ENCODE assay signal across 14 cellular contexts in genomic region chr15:50431204-50431603, GRCh38. TPM values are rescaled to one million over a fixed set of nuclear protein-coding genes. Genes with fewer than 3 reads are reported as not detected.
A peak's percentile ranks its signal among the peaks of the same experiment; 100 is the strongest.
DNase-seq lines count a peak whose midpoint lies in the region; ATAC-seq and TF ChIP-seq lines count a peak whose summit lies in the region.
"Had no signal": no experiment of that assay in that cellular context is flagged by ENCODE, and none has a peak within 500 bp of the region (broad histone marks: within the 10 kb centered on the region; RNA-seq: fewer than 3 reads in every experiment).

No MANE protein-coding gene starts in this region.

- no peaks in the 10 kb centered on the region for H4K20me1 ChIP-seq in Karpas-422 (ENCODE audit: insufficient read depth, low read depth, low read length)

- peaks cover 10% of the 10 kb centered on the region; the same call in 1 of the 2 replicates for H3K36me3 ChIP-seq in Karpas-422 (ENCODE audit: insufficient read depth, low read length)
- peaks cover 26% of the 10 kb centered on the region for H3K36me3 ChIP-seq in endodermal cell (ENCODE audit: control insufficient read depth, insufficient read depth, low read length)
- H3K36me3 ChIP-seq in tibial artery: peaks cover 0 to 10% (median 7%) of the 10 kb centered on the region in 3 donors

- H3K36me3 Mint-ChIP-seq in endodermal cell (ENCODE audit: low read depth) (peaks cover 34% of the 10 kb centered on the region), progenitor cell of endocrine pancreas (ENCODE audit: insufficient read depth) (peaks cover 4% of the 10 kb centered on the region)

- no peak overlapping the region for H2AFZ ChIP-seq in Karpas-422 (ENCODE audit: low read length)

- H3K4me3 Mint-ChIP-seq in endodermal cell: no peak overlapping the region
- no peak overlapping the region for H3K4me3 Mint-ChIP-seq in progenitor cell of endocrine pancreas (ENCODE audit: low read depth)
- H3K4me3 Mint-ChIP-seq: CD14-positive monocyte had no signal

- no peak overlapping the region for H3K4me2 ChIP-seq in Karpas-422 (ENCODE audit: low read depth, low read length, poor library complexity, severe bottlenecking)
- H3K4me2 ChIP-seq: A549 had no signal

- H3K4me1 Mint-ChIP-seq in endodermal cell (peaks cover 29% of the 10 kb centered on the region), progenitor cell of endocrine pancreas (ENCODE audit: low read depth) (peaks cover 20% of the 10 kb centered on the region)

- H3K9ac ChIP-seq in Karpas-422 (ENCODE audit: low read length): no peak overlapping the region
- H3K9ac ChIP-seq in endodermal cell (ENCODE audit: extremely low read depth, low read length, poor library complexity, severe bottlenecking): no peak overlapping the region

- H3K4me3 ChIP-seq in Karpas-422 (ENCODE audit: low read length): no peak overlapping the region
- peak overlapping the region; percentile 57 for H3K4me3 ChIP-seq in endodermal cell (ENCODE audit: low read length)
- H3K4me3 ChIP-seq in tibial artery: no peak overlapping the region
- H3K4me3 ChIP-seq: A549, HAP-1 had no signal

- H3K4me1 ChIP-seq in Karpas-422 (ENCODE audit: low read length) (peaks cover 7% of the 10 kb centered on the region; the same call in 1 of the 2 replicates), endodermal cell (ENCODE audit: control insufficient read depth, insufficient read depth, low read length) (peaks cover 2% of the 10 kb centered on the region), tibial artery (peaks cover 0 to 20% (median 9%) of the 10 kb centered on the region in 4 donors)
- H3K4me1 ChIP-seq: HAP-1 had no signal

- no peaks in the 10 kb centered on the region for H3K9me3 ChIP-seq in Karpas-422 (ENCODE audit: low read length)
- no peaks in the 10 kb centered on the region for H3K9me3 ChIP-seq in endodermal cell (ENCODE audit: control insufficient read depth, low read length)
- no peaks in the 10 kb centered on the region for H3K9me3 ChIP-seq in tibial artery
- H3K9me3 ChIP-seq: A549, HAP-1 had no signal

- ATAC-seq in GM19351 (IDR thresholded peaks at IDR 0.05; ENCODE audit: unreplicated experiment): no peak
- ATAC-seq: A549 had no signal

- 92% methylated on average over 1 of the region's 1 CpG; no CpG with 5 or more reads in 1 of the 2 experiments for WGBS in endodermal cell (ENCODE audit: insufficient coverage in 1 of 2, insufficient read length in 1 of 2), 2 experiments

- H3K27me3 Mint-ChIP-seq in endodermal cell (ENCODE audit: insufficient read depth): no peaks in the 10 kb centered on the region
- H3K27me3 Mint-ChIP-seq in progenitor cell of endocrine pancreas: no peaks in the 10 kb centered on the region

- TF ChIP-seq CTCF in endodermal cell (conservative IDR thresholded peaks at IDR 0.05) (no peak), progenitor cell of endocrine pancreas (IDR thresholded peaks at IDR 0.05; ENCODE audit: unreplicated experiment) (no peak), tibial artery (IDR thresholded peaks at IDR 0.05) (no peak)

- no peak overlapping the region for H3K27ac Mint-ChIP-seq in endodermal cell
- peak overlapping the region; percentile 20 for H3K27ac Mint-ChIP-seq in progenitor cell of endocrine pancreas

- no peaks in the 10 kb centered on the region for H3K9me2 ChIP-seq in Karpas-422 (replicated peaks; ENCODE audit: insufficient read depth, low read length)

- H3K27ac ChIP-seq in Karpas-422 (ENCODE audit: low read length): no peak overlapping the region
- no peak overlapping the region for H3K27ac ChIP-seq in endodermal cell (ENCODE audit: low read depth, low read length)
- no peak overlapping the region for H3K27ac ChIP-seq in tibial artery
- H3K27ac ChIP-seq: A549 had no signal

- intact Hi-C loops in tibial artery (cut with DNase I; ENCODE audit: low total_unique reads): no loop called here

- H3K27me3 ChIP-seq in Karpas-422 (ENCODE audit: low read length) (no peaks in the 10 kb centered on the region), endodermal cell (ENCODE audit: control insufficient read depth, insufficient read depth, low read length, poor library complexity, severe bottlenecking) (no peaks in the 10 kb centered on the region), tibial artery (no peaks in the 10 kb centered on the region)

- H3K79me2 ChIP-seq in Karpas-422 (ENCODE audit: low read length): peaks cover 99% of the 10 kb centered on the region

- peak; percentile 72 for DNase-seq in EH (ENCODE audit: low read depth)
- DNase-seq in Karpas-422: peak; percentile 29
- no peak for DNase-seq in endodermal cell
- no peak for DNase-seq in progenitor cell of endocrine pancreas (ENCODE audit: low spot score, unreplicated experiment)
- no peak for DNase-seq in NOMO-1 (lab: John Stamatoyannopoulos, UW; ENCODE audit: unreplicated experiment in 2 of 2)
- DNase-seq in tibial artery: no peak
- DNase-seq in NK-92 treated with Interleukin-12 subunit alpha and Interleukin-12 subunit beta, amount 100 ng/mL, for 24 hours (lab: John Stamatoyannopoulos, UW): no peak
- DNase-seq: COR-L47, NCI-H187, NCI-H774 had no signal

- H3K9me3 Mint-ChIP-seq in endodermal cell (no peaks in the 10 kb centered on the region), progenitor cell of endocrine pancreas (ENCODE audit: low read depth) (no peaks in the 10 kb centered on the region)
- H3K9me3 Mint-ChIP-seq: CD14-positive monocyte had no signal

RNA-seq across cellular contexts. Expression of gene USP8, which starts 7.0 kb away (rescaled TPM):
- 28.4 and 62.1 TPM in 2 replicates for total RNA-seq in Karpas-422 (2014; rRNA removed; shearing (Covaris generic); ENCODE audit: low replicate concordance)
- total RNA-seq in endodermal cell (10 to 100 TPM; 71.1 to 74.3 TPM), progenitor cell of endocrine pancreas (57.5 and 59.8 TPM in 2 replicates)
- 40.5 TPM for polyA plus RNA-seq in endodermal cell (2013, experiment 1 of 2)
- polyA plus RNA-seq in endodermal cell (2013, experiment 2 of 2): 38.2 TPM

Comparison
In these comparisons a context has a peak if more than half of its experiments do, and no peak if none do; other contexts are left out.
1. DNase-seq: peak in EH (single experiment) and Karpas-422 (single experiment); none in endodermal cell (single experiment), progenitor cell of endocrine pancreas (single experiment), NOMO-1 (0 of 2), tibial artery (0 of 2) and NK-92 treated with Interleukin-12 subunit alpha and Interleukin-12 subunit beta, amount 100 ng/mL, for 24 hours (single experiment).